9 cellular contexts compared by ENCODE assay signal in the genomic region with DNA sequence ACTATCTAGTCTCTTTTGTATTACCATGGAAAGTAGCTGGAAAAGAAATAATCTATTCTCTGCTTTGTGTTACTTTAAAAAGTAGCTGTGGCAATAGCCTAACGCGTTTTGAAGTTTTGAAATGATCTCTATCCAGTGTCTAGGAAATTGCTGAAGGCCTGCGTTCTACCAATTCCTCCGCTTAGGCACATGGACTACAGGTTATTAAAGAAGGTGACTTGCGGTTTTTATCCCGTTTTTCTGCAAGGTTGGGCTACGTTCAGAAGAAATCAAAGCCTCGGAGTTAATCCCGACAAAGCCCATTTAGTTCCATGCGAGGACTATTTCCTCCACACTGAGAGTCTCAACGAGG. TPM values are rescaled to one million over a fixed set of nuclear protein-coding genes. Genes with fewer than 3 reads are reported as not detected.
A peak's percentile ranks its signal among the peaks of the same experiment; 100 is the strongest.
DNase-seq lines count a peak whose midpoint lies in the region; ATAC-seq and TF ChIP-seq lines count a peak whose summit lies in the region.
"Had no signal": no experiment of that assay in that cellular context is flagged by ENCODE, and none has a peak within 500 bp of the region (broad histone marks: within the 10 kb centered on the region; RNA-seq: fewer than 3 reads in every experiment).

No MANE protein-coding gene starts in this region.

- no peak for TF ChIP-seq RAD21 in neural cell (conservative IDR thresholded peaks at IDR 0.05)

- TF ChIP-seq CTCF in left ventricle myocardium inferior (IDR thresholded peaks at IDR 0.05; ENCODE audit: borderline replicate concordance) (no peak), neural cell (IDR thresholded peaks at IDR 0.05; ENCODE audit: poor library complexity, severe bottlenecking) (no peak), uterus (IDR thresholded peaks at IDR 0.05) (peak in 1 of 4 experiments; percentile 21)

- H2BK120ac ChIP-seq in mesendoderm (ENCODE audit: low read depth, low read length) = no peak overlapping the region

- H4K20me1 ChIP-seq in neural cell (ENCODE audit: insufficient read depth) = no peaks in the 10 kb centered on the region

- H3K27ac ChIP-seq in left ventricle myocardium inferior (replicated peaks) (peak overlapping the region; percentile 99), neural cell (ENCODE audit: low read length) (peak overlapping the region; percentile 98), uterus (peak overlapping the region; percentile 97 to 99), mesendoderm (ENCODE audit: low read depth, low read length) (no peak overlapping the region)

- peaks cover 6% of the 10 kb centered on the region for H3K79me1 ChIP-seq in mesendoderm (ENCODE audit: low read length)

- intact Hi-C loops in left ventricle myocardium inferior (cut with micrococcal nuclease) = no loop called here
- intact Hi-C loops in cardiac septum (cut with DNase I) = loop anchor here (2.0 to 5.0 kb wide), 2 partner anchors 136 to 210 kb away; a partner anchor contains a TSS
- intact Hi-C loops in uterus (cut with DNase I; ENCODE audit: low total_unique reads) = no loop called here

- peaks cover 38% of the 10 kb centered on the region for H3K79me2 ChIP-seq in neural cell (replicated peaks; ENCODE audit: insufficient read depth, low read length)
- H3K79me2 ChIP-seq in mesendoderm (ENCODE audit: control insufficient read depth, insufficient read depth, low read length) = peaks cover 26% of the 10 kb centered on the region

- no peak for ATAC-seq in central memory CD8-positive, alpha-beta T cell (replicated peaks; ENCODE audit: extremely low read depth, poor library complexity, severe bottlenecking)

- H3K9me2 ChIP-seq in neural cell (ENCODE audit: insufficient read depth, low read length) = no peaks in the 10 kb centered on the region

- H3K36me3 ChIP-seq in left ventricle myocardium inferior (no peaks in the 10 kb centered on the region), neural cell (ENCODE audit: insufficient read depth, low read length) (peaks cover 3% of the 10 kb centered on the region), uterus (no peaks in the 10 kb centered on the region), mesendoderm (ENCODE audit: control insufficient read depth, insufficient read depth, low read length) (no peaks in the 10 kb centered on the region)

- H3K27me3 Mint-ChIP-seq in central memory CD8-positive, alpha-beta T cell = no peaks in the 10 kb centered on the region

- no peak overlapping the region for H3K23ac ChIP-seq in mesendoderm (ENCODE audit: low read length)

- no peak overlapping the region for H2BK5ac ChIP-seq in mesendoderm (ENCODE audit: low read length)

- H3K36me3 Mint-ChIP-seq in central memory CD8-positive, alpha-beta T cell (ENCODE audit: insufficient read depth) = peaks cover 11% of the 10 kb centered on the region

- no peak overlapping the region for H2AK5ac ChIP-seq in mesendoderm (ENCODE audit: low read length)

- H3K56ac ChIP-seq in mesendoderm (ENCODE audit: low read length) = no peak overlapping the region

- no peak overlapping the region for H3K9ac ChIP-seq in neural cell (ENCODE audit: low read length)
- H3K9ac ChIP-seq in mesendoderm (ENCODE audit: low read length) = no peak overlapping the region

- H2AFZ ChIP-seq in neural cell (ENCODE audit: low read depth, low read length) = peak overlapping the region; percentile 46

- H3K27me3 ChIP-seq in left ventricle myocardium inferior (ENCODE audit: low read depth) (no peaks in the 10 kb centered on the region), neural cell (ENCODE audit: insufficient read depth, low read depth, low read length) (no peaks in the 10 kb centered on the region), uterus (no peaks in the 10 kb centered on the region), mesendoderm (ENCODE audit: insufficient read depth, low read length, poor library complexity) (no peaks in the 10 kb centered on the region)
- H3K27me3 ChIP-seq: BLaER1 treated with 17β-estradiol and CSF1 and Interleukin-3, amounts not matched to agents 10 nM and 100 nM had no signal

- H3K4me2 ChIP-seq in neural cell (ENCODE audit: low read length) (no peak overlapping the region), mesendoderm (ENCODE audit: low read length) (no peak overlapping the region)

- H3K27ac Mint-ChIP-seq in central memory CD8-positive, alpha-beta T cell (ENCODE audit: low read depth) = peak overlapping the region; percentile 96

- H3K9me3 Mint-ChIP-seq in central memory CD8-positive, alpha-beta T cell = no peaks in the 10 kb centered on the region

- H3K9me3 ChIP-seq in left ventricle myocardium inferior (replicated peaks) (no peaks in the 10 kb centered on the region), neural cell (ENCODE audit: low read length) (no peaks in the 10 kb centered on the region), uterus (no peaks in the 10 kb centered on the region)
- H3K9me3 ChIP-seq: BLaER1 treated with 17β-estradiol and CSF1 and Interleukin-3, amounts not matched to agents 10 nM and 100 nM had no signal

- no peak for TF ChIP-seq EP300 in neural cell (conservative IDR thresholded peaks at IDR 0.05; ENCODE audit: poor library complexity, severe bottlenecking)

- H3F3A ChIP-seq in neural cell (ENCODE audit: insufficient read depth, low read length, poor library complexity, severe bottlenecking) = peaks cover 4% of the 10 kb centered on the region

- H3K18ac ChIP-seq in mesendoderm (ENCODE audit: low read length) = no peak overlapping the region

- H3K4me1 Mint-ChIP-seq in central memory CD8-positive, alpha-beta T cell = peaks cover 26% of the 10 kb centered on the region

- H3K4me3 ChIP-seq in left ventricle myocardium inferior (peak overlapping the region; percentile 98), neural cell (ENCODE audit: low read length) (peak overlapping the region; percentile 89), uterus (no peak overlapping the region), mesendoderm (ENCODE audit: low read length) (no peak overlapping the region)

- WGBS in mesendoderm (ENCODE audit: extremely low coverage, insufficient coverage, low lambda C conversion rate) = no CpG with 5 or more reads among the region's 11 CpGs

- DNase-seq in left ventricle myocardium inferior (no peak), cardiac septum (ENCODE audit: low spot score) (no peak), uterus (no peak), mesendoderm (no peak), pons (ENCODE audit: low spot score) (no peak), NCI-H1092 treated with DMSO at 0.1 percent for 48 hours (lab: John Stamatoyannopoulos, UW) (no peak)
- DNase-seq in central memory CD8-positive, alpha-beta T cell (ENCODE audit: low spot score in 2 of 2) = no peak

- no peak overlapping the region for H4K5ac ChIP-seq in mesendoderm (ENCODE audit: low read length)

- H4K8ac ChIP-seq in mesendoderm (ENCODE audit: low read depth, low read length) = no peak overlapping the region

- peaks cover 43% of the 10 kb centered on the region for H3K4me1 ChIP-seq in left ventricle myocardium inferior
- peaks cover 0 to 8% of the 10 kb centered on the region in 2 donors for H3K4me1 ChIP-seq in uterus
- H3K4me1 ChIP-seq in mesendoderm (ENCODE audit: control insufficient read depth, low read depth, low read length) = no peaks in the 10 kb centered on the region

- peak overlapping the region; percentile 90 for H3K4me3 Mint-ChIP-seq in central memory CD8-positive, alpha-beta T cell

- no peak for TF ChIP-seq POLR2A in uterus (IDR thresholded peaks at IDR 0.05)

- H2BK15ac ChIP-seq in mesendoderm (replicated peaks; ENCODE audit: low read depth) = no peak overlapping the region

- no peak overlapping the region for H3K4ac ChIP-seq in mesendoderm (ENCODE audit: low read depth, low read length)

TF ChIP-seq in neural cell, 6 proteins besides CTCF, POLR2A, EP300 and RAD21:
- TF ChIP-seq SMC3 (conservative IDR thresholded peaks at IDR 0.05; ENCODE audit: poor library complexity) (no peak), EZH2 (IDR thresholded peaks at IDR 0.05; ENCODE audit: borderline replicate concordance, insufficient read depth, low read length, poor library complexity, severe bottlenecking) (no peak), POLR2AphosphoS5 (IDR thresholded peaks at IDR 0.05) (no peak), TAF1 (IDR thresholded peaks at IDR 0.05; ENCODE audit: low read depth) (no peak), MXI1 (conservative IDR thresholded peaks at IDR 0.05; ENCODE audit: poor library complexity, severe bottlenecking) (no peak)
- TF ChIP-seq, protein P1, sequence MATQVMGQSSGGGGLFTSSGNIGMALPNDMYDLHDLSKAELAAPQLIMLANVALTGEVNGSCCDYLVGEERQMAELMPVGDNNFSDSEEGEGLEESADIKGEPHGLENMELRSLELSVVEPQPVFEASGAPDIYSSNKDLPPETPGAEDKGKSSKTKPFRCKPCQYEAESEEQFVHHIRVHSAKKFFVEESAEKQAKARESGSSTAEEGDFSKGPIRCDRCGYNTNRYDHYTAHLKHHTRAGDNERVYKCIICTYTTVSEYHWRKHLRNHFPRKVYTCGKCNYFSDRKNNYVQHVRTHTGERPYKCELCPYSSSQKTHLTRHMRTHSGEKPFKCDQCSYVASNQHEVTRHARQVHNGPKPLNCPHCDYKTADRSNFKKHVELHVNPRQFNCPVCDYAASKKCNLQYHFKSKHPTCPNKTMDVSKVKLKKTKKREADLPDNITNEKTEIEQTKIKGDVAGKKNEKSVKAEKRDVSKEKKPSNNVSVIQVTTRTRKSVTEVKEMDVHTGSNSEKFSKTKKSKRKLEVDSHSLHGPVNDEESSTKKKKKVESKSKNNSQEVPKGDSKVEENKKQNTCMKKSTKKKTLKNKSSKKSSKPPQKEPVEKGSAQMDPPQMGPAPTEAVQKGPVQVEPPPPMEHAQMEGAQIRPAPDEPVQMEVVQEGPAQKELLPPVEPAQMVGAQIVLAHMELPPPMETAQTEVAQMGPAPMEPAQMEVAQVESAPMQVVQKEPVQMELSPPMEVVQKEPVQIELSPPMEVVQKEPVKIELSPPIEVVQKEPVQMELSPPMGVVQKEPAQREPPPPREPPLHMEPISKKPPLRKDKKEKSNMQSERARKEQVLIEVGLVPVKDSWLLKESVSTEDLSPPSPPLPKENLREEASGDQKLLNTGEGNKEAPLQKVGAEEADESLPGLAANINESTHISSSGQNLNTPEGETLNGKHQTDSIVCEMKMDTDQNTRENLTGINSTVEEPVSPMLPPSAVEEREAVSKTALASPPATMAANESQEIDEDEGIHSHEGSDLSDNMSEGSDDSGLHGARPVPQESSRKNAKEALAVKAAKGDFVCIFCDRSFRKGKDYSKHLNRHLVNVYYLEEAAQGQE (IDR thresholded peaks at IDR 0.05; ENCODE audit: borderline replicate concordance) = no peak
TF ChIP-seq in neural cell: peak in this region for 0.

RNA-seq across cellular contexts. Expression of a gene that starts 0.6 kb away (rescaled TPM):
- 58.1 TPM for total RNA-seq in left ventricle myocardium inferior
- 65.6 TPM for total RNA-seq in cardiac septum
- polyA plus RNA-seq in neural cell = 142 and 158 TPM in 2 replicates
- polyA minus RNA-seq in neural cell = 106 and 116 TPM in 2 replicates
- total RNA-seq in uterus = 100 to 1,000 TPM in 2 of 4 donors, 10 to 100 TPM in 2; 24.7 to 116 (median 71.4) TPM
- 47.1 TPM for polyA plus RNA-seq in mesendoderm (2013, experiment 1 of 2)
- polyA plus RNA-seq in mesendoderm (2013, experiment 2 of 2) = 47.9 TPM

Comparison
In these comparisons a context has a peak if more than half of its experiments do, and no peak if none do; other contexts are left out.
1. H3K4me3 ChIP-seq: peak in left ventricle myocardium inferior (single experiment) and neural cell (single experiment); none in uterus (0 of 2) and mesendoderm (single experiment).